1 cellular context compared by ENCODE assay signal in the genomic region with DNA sequence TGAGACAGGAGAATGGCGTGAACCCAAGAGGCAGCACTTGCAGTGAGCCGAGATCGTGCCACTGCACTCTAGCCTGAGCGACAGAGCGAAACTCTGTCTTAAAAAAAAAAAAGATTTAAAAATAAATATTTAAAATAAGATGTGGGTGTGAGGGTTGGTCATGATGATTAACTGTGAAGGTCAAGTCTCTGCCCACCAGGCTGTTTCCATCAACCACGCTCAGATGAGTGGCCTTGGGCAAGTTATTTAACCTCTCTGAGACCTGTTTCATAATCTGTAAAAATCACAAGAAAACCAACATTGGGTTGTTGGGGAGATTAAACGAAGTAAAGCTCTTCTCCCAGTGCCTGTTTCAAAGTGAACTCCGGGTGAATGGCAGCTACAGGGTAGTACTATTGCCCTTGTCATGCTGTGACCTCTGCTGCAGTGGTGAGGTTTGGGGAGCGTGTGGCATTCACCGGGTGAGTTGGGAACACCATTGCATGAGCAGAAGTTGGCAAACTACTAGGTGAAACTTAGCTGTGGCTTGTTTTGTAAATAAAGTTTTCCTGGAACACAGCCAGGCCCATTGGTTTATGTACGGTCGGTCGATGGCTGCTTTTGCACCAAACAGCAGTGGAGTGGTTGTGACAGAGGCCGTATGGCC.
TF ChIP-seq lines count a peak whose summit lies in the region.

No MANE protein-coding gene starts in this region.

TF ChIP-seq in K562, 482 proteins besides CTCF, POLR2A, EP300 and RAD21 (continued from another document):
- TF ChIP-seq, protein P1, sequence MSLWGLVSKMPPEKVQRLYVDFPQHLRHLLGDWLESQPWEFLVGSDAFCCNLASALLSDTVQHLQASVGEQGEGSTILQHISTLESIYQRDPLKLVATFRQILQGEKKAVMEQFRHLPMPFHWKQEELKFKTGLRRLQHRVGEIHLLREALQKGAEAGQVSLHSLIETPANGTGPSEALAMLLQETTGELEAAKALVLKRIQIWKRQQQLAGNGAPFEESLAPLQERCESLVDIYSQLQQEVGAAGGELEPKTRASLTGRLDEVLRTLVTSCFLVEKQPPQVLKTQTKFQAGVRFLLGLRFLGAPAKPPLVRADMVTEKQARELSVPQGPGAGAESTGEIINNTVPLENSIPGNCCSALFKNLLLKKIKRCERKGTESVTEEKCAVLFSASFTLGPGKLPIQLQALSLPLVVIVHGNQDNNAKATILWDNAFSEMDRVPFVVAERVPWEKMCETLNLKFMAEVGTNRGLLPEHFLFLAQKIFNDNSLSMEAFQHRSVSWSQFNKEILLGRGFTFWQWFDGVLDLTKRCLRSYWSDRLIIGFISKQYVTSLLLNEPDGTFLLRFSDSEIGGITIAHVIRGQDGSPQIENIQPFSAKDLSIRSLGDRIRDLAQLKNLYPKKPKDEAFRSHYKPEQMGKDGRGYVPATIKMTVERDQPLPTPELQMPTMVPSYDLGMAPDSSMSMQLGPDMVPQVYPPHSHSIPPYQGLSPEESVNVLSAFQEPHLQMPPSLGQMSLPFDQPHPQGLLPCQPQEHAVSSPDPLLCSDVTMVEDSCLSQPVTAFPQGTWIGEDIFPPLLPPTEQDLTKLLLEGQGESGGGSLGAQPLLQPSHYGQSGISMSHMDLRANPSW (CRISPR knock-in tag; IDR thresholded peaks at IDR 0.05), result no peak
- no peak for TF ChIP-seq ZBTB8A (IDR thresholded peaks at IDR 0.05; ENCODE audit: partially characterized antibody)
- TF ChIP-seq, protein P2, sequence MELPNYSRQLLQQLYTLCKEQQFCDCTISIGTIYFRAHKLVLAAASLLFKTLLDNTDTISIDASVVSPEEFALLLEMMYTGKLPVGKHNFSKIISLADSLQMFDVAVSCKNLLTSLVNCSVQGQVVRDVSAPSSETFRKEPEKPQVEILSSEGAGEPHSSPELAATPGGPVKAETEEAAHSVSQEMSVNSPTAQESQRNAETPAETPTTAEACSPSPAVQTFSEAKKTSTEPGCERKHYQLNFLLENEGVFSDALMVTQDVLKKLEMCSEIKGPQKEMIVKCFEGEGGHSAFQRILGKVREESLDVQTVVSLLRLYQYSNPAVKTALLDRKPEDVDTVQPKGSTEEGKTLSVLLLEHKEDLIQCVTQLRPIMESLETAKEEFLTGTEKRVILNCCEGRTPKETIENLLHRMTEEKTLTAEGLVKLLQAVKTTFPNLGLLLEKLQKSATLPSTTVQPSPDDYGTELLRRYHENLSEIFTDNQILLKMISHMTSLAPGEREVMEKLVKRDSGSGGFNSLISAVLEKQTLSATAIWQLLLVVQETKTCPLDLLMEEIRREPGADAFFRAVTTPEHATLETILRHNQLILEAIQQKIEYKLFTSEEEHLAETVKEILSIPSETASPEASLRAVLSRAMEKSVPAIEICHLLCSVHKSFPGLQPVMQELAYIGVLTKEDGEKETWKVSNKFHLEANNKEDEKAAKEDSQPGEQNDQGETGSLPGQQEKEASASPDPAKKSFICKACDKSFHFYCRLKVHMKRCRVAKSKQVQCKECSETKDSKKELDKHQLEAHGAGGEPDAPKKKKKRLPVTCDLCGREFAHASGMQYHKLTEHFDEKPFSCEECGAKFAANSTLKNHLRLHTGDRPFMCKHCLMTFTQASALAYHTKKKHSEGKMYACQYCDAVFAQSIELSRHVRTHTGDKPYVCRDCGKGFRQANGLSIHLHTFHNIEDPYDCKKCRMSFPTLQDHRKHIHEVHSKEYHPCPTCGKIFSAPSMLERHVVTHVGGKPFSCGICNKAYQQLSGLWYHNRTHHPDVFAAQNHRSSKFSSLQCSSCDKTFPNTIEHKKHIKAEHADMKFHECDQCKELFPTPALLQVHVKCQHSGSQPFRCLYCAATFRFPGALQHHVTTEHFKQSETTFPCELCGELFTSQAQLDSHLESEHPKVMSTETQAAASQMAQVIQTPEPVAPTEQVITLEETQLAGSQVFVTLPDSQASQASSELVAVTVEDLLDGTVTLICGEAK (IDR thresholded peaks at IDR 0.05), result peak; percentile 55; the same call in 1 of the 2 replicates
- TF ChIP-seq, protein P2 (CRISPR knock-in tag; IDR thresholded peaks at IDR 0.05), result no peak
- TF ChIP-seq, protein P3, sequence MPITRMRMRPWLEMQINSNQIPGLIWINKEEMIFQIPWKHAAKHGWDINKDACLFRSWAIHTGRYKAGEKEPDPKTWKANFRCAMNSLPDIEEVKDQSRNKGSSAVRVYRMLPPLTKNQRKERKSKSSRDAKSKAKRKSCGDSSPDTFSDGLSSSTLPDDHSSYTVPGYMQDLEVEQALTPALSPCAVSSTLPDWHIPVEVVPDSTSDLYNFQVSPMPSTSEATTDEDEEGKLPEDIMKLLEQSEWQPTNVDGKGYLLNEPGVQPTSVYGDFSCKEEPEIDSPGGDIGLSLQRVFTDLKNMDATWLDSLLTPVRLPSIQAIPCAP (CRISPR knock-in tag; IDR thresholded peaks at IDR 0.05; ENCODE audit: borderline replicate concordance), result no peak
